ENCODE assay signal across 27 cellular contexts in the genomic region with DNA sequence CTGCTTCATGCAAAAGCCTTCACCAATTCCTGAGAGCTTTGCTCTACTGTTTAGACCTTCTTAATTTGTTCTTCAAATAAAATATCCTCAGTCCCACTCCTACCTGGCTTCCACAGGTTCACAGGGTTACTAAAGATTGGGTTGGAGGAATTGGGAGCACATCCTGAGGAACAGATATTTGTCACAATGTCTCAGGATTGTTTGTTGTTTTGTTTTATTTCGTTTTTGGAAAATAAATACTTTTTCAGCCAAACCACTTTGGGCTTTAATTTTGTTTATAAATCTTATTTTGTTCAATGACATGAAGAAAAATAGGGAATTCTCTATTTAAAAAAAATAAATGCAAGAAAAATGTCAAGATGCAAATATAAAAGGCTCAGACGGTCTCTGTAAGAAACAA.
"Had no signal": no experiment of that assay in that cellular context is flagged by ENCODE, and none has a peak within 500 bp of the region (broad histone marks: within the 10 kb centered on the region; RNA-seq: fewer than 3 reads in every experiment).

No MANE protein-coding gene starts in this region.

- H3K27me3 ChIP-seq: stomach, testis, thyroid gland, tibial artery, tibial nerve, transverse colon, upper lobe of left lung, upper lobe of right lung, uterus, vagina had no signal

- H3K36me3 ChIP-seq: stomach, suprapubic skin, thoracic aorta, thyroid gland, tibial artery, tibial nerve, transverse colon, upper lobe of left lung, upper lobe of right lung, uterus, vagina had no signal

- H3K4me1 ChIP-seq: stomach, suprapubic skin, testis, thyroid gland, tibial artery, tibial nerve, transverse colon, upper lobe of left lung, upper lobe of right lung, uterus, vagina had no signal

- ATAC-seq: stimulated activated effector memory CD8-positive, alpha-beta T cell treated with anti-CD3 and anti-CD28 coated beads, Interleukin-12 subunit alpha, Interleukin-12 subunit beta, amount 100 ng/mL, for 72 hours; stimulated activated memory B cell treated with anti-CD40 and anti-IgM and Interleukin-4, amounts not matched to agents 10 μg/mL and 1 μg/mL and 100 μg/mL, for 72 hours; stimulated activated naive B cell treated with anti-CD40 and anti-IgM and Interleukin-4, amounts not matched to agents 10 μg/mL and 1 μg/mL and 100 μg/mL, for 72 hours; stimulated activated naive CD8-positive, alpha-beta T cell treated with anti-CD3 and anti-CD28 coated beads, Interleukin-15, amount 100 ng/mL, for 72 hours; stimulated activated naive CD8-positive, alpha-beta T cell treated with anti-CD3 and anti-CD28 coated beads, Interleukin-15, Interleukin-2, amounts not matched to agents 100 U/mL and 50 U/mL, for 24 hours; upper lobe of right lung had no signal

- H3K9me3 ChIP-seq: stomach, suprapubic skin, testis, thoracic aorta, thyroid gland, tibial artery, tibial nerve, transverse colon, upper lobe of left lung, upper lobe of right lung, uterus, vagina had no signal

- H3K4me3 ChIP-seq: stomach, suprapubic skin, testis, thoracic aorta, thyroid gland, tibial artery, tibial nerve, transverse colon, upper lobe of left lung, upper lobe of right lung, uterus, vagina had no signal

- DNase-seq: stimulated activated CD4-positive, alpha-beta T cell treated with anti-CD3 and anti-CD28 coated beads, Interleukin-2, amount 100 ng/mL, for 48 hours; stimulated activated CD4-positive, alpha-beta T cell treated with anti-CD3 and anti-CD28 coated beads, Interleukin-4, amount 100 ng/mL, for 1 hour; stimulated activated CD4-positive, alpha-beta T cell treated with anti-CD3 and anti-CD28 coated beads, Interleukin-4, amount 100 ng/mL, for 24 hours; stimulated activated CD4-positive, alpha-beta T cell treated with anti-CD3 and anti-CD28 coated beads, Interleukin-4, amount 100 ng/mL, for 4 hours; stimulated activated CD8-positive, alpha-beta memory T cell treated with anti-CD3 and anti-CD28 coated beads, Interleukin-4, amount 100 ng/mL, for 48 hours; stimulated activated naive B cell treated with anti-CD40 and anti-IgM and Interleukin-4, amounts not matched to agents 10 μg/mL and 1 μg/mL and 100 μg/mL, for 72 hours; stimulated activated naive CD4-positive, alpha-beta T cell; stimulated activated naive CD4-positive, alpha-beta T cell treated with Interleukin-2 at 50 U/mL for 16 hours; stimulated activated naive CD8-positive, alpha-beta T cell treated with anti-CD3 and anti-CD28 coated beads, Interleukin-15, amount 100 ng/mL, for 72 hours; stimulated activated naive CD8-positive, alpha-beta T cell treated with anti-CD3 and anti-CD28 coated beads, Interleukin-15, Interleukin-2, amounts not matched to agents 100 U/mL and 50 U/mL, for 24 hours; stomach; substantia nigra; testis; thyroid gland; tibial artery; transverse colon; trophoblast cell; upper lobe of left lung; upper lobe of right lung; uterus had no signal

- FAIRE-seq: urothelium cell line had no signal

- H3K27ac ChIP-seq: stomach, suprapubic skin, testis, thoracic aorta, thyroid gland, tibial artery, tibial nerve, transverse colon, upper lobe of left lung, upper lobe of right lung, uterus, vagina had no signal
